ENCODE assay signal across 7 cellular contexts in the genomic region with DNA sequence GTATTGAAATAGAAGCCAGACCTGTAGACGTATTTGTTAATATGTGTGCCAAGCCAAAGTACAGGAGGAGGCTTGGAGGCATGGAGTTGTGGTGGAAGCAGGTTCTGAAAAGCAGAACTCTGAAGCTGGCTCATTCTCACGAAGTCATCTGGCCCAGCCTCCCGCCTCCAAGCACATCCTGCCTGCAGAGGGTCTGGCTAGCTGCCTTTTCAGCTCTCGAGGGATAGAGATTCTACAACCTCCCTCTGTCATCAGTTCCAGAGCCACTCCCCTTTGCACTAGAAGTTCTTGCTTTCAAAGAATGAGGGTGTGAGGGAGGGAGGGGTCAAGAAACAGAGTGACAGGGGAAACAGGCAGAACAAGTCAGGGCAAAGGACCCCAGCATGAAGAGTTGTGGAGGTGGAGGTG.
A peak's percentile ranks its signal among the peaks of the same experiment; 100 is the strongest.
DNase-seq lines count a peak whose midpoint lies in the region; ATAC-seq and TF ChIP-seq lines count a peak whose summit lies in the region.

No MANE protein-coding gene starts in this region.

- H3K27ac ChIP-seq in HCT116 (ENCODE audit: low read depth, low read length) (no peak overlapping the region), tibial artery (no peak overlapping the region)

- CTCF ChIA-PET in HCT116 (lab: Charles Lee) (no interaction called here), activated B cell treated with CpG ODN at 0.5 μM for 24 hours (lab: Charles Lee) (interaction anchor here (1.1 kb wide), 1 partner anchor 138 kb away, joined by 3 read pairs; no protein-coding TSS in a partner anchor)

- H3K9ac ChIP-seq in HCT116 (ENCODE audit: low read length) = no peak overlapping the region

- TF ChIP-seq CTCF in GM06990 (IDR thresholded peaks at IDR 0.05; ENCODE audit: insufficient read depth, low read length, poor library complexity, severe bottlenecking) (no peak), HCT116 (IDR thresholded peaks at IDR 0.05 in 2 of 3, conservative IDR thresholded peaks at IDR 0.05 in 1 of 3; ENCODE audit: borderline replicate concordance in 1 of 3, insufficient read depth in 1 of 3, low read depth in 2 of 3, low read length in 2 of 3) (no peak), activated B cell treated with CpG ODN at 0.5 μM for 24 hours (IDR thresholded peaks at IDR 0.05) (no peak), tibial artery (IDR thresholded peaks at IDR 0.05) (no peak)

- H3K9me2 ChIP-seq in HCT116 (ENCODE audit: insufficient read depth) = no peaks in the 10 kb centered on the region

- H3K27me3 Mint-ChIP-seq in activated B cell treated with CpG ODN at 0.5 μM for 24 hours = no peaks in the 10 kb centered on the region

- H3K27ac Mint-ChIP-seq in activated B cell treated with CpG ODN at 0.5 μM for 24 hours = no peak overlapping the region

- no peaks in the 10 kb centered on the region for H3K9me3 Mint-ChIP-seq in activated B cell treated with CpG ODN at 0.5 μM for 24 hours

- H3K4me1 Mint-ChIP-seq in activated B cell treated with CpG ODN at 0.5 μM for 24 hours = peaks cover 57% of the 10 kb centered on the region

- H3K27me3 ChIP-seq in GM06990 (replicated peaks; ENCODE audit: control insufficient read depth, insufficient read depth, low read length) (no peaks in the 10 kb centered on the region), HCT116 (ENCODE audit: insufficient read depth, low read length) (no peaks in the 10 kb centered on the region), tibial artery (no peaks in the 10 kb centered on the region)

- H3K36me3 Mint-ChIP-seq in activated B cell treated with CpG ODN at 0.5 μM for 24 hours (ENCODE audit: low read depth) = no peaks in the 10 kb centered on the region

- RAD21 ChIA-PET in HCT116 (lab: Charles Lee; ENCODE audit: low non-redundant PET in 1 of 2, low total read pairs in 2 of 2, uncharacterized antibody in 2 of 2, unreplicated experiment in 2 of 2) = no interaction called here

- ATAC-seq in HCT116 (no peak), activated B cell treated with CpG ODN at 0.5 μM for 24 hours (ENCODE audit: low read depth) (peak; percentile 45), GM21737 (IDR thresholded peaks at IDR 0.05; ENCODE audit: unreplicated experiment) (no peak)

- H3K4me3 ChIP-seq in GM06990 (replicated peaks; ENCODE audit: low read depth, low read length) (no peak overlapping the region), HCT116 (replicated peaks in 1 of 2; ENCODE audit: low read depth in 1 of 2, low read length in 2 of 2) (no peak overlapping the region), tibial artery (no peak overlapping the region)

- H3K4me3 Mint-ChIP-seq in activated B cell treated with CpG ODN at 0.5 μM for 24 hours = no peak overlapping the region

- no TSS peak for BruUV-seq in HCT116 (replicated peaks; lab: Mats Ljungman, UMichigan)

- no peaks in the 10 kb centered on the region for H3K79me2 ChIP-seq in HCT116 (ENCODE audit: insufficient read depth, low read length)

- DNase-seq in GM06990 (ENCODE audit: extremely low read depth, insufficient read length) (peak; percentile 32), HCT116 (ENCODE audit: low read depth, low spot score) (no peak), activated B cell treated with CpG ODN at 0.5 μM for 24 hours (no peak), inferior parietal cortex (ENCODE audit: extremely low spot score) (peak; percentile 60), tibial artery (peak; percentile 61 to 76), NCI-H187 treated with DMSO at 0.1 percent for 48 hours (lab: John Stamatoyannopoulos, UW) (no peak)

- H2AFZ ChIP-seq in HCT116 (ENCODE audit: low read depth, low read length, poor library complexity, severe bottlenecking) = no peak overlapping the region

- no peaks in the 10 kb centered on the region for H4K20me1 ChIP-seq in HCT116 (ENCODE audit: insufficient read depth)

- no peak for TF ChIP-seq RAD21 in HCT116 (IDR thresholded peaks at IDR 0.05; ENCODE audit: low read depth)

- H3K4me1 ChIP-seq in HCT116 (ENCODE audit: control insufficient read depth in 1 of 2, insufficient read depth in 2 of 2, low read length in 2 of 2) = peaks cover 15 to 46% of the 10 kb centered on the region in 2 experiments
- peaks cover 0 to 29% (median 14%) of the 10 kb centered on the region in 4 donors for H3K4me1 ChIP-seq in tibial artery

- intact Hi-C loops in HCT116 (cut with micrococcal nuclease) = no loop called here
- intact Hi-C loops in activated B cell treated with CpG ODN at 0.5 μM for 24 hours (cut with micrococcal nuclease) = no loop called here
- intact Hi-C loops in tibial artery (cut with DNase I; ENCODE audit: low total_unique reads) = no loop called here

- H3K4me2 ChIP-seq in HCT116 (ENCODE audit: low read length) = peak overlapping the region; percentile 12; the same call in 1 of the 2 replicates

- no peaks in the 10 kb centered on the region for H3K36me3 ChIP-seq in GM06990 (ENCODE audit: control insufficient read depth, insufficient read depth, low read length)
- H3K36me3 ChIP-seq in HCT116 (ENCODE audit: control insufficient read depth in 1 of 2, insufficient read depth in 2 of 2, low read length in 2 of 2) = no peaks in the 10 kb centered on the region
- no peaks in the 10 kb centered on the region for H3K36me3 ChIP-seq in tibial artery

- no peaks in the 10 kb centered on the region for H3K9me3 ChIP-seq in HCT116 (ENCODE audit: control insufficient read depth in 1 of 2, insufficient read depth in 1 of 2, low read depth in 1 of 2, low read length in 2 of 2)
- H3K9me3 ChIP-seq in tibial artery = no peaks in the 10 kb centered on the region

- POLR2A ChIA-PET in HCT116 (lab: Charles Lee) (no interaction called here), activated B cell treated with CpG ODN at 0.5 μM for 24 hours (lab: Charles Lee) (interaction anchor here (0.6 kb wide), 1 partner anchor 16 kb away, joined by 3 read pairs; no protein-coding TSS in a partner anchor)

- TF ChIP-seq POLR2A in HCT116 (IDR thresholded peaks at IDR 0.05; ENCODE audit: borderline replicate concordance, extremely low read depth, insufficient read depth, insufficient read length) = no peak

TF ChIP-seq in HCT116, 20 proteins besides CTCF, POLR2A, EP300 and RAD21:
- TF ChIP-seq SRF (IDR thresholded peaks at IDR 0.05; ENCODE audit: low read depth) = no peak
- no peak for TF ChIP-seq SIN3A (IDR thresholded peaks at IDR 0.05; ENCODE audit: low read depth)
- no peak for TF ChIP-seq ELF1 (IDR thresholded peaks at IDR 0.05; ENCODE audit: borderline replicate concordance, low read depth)

Comparison
In these comparisons a context has a peak if more than half of its experiments do, and no peak if none do; other contexts are left out.
1. DNase-seq: peak in GM06990 (single experiment), inferior parietal cortex (single experiment) and tibial artery (2 of 2); none in HCT116 (single experiment), activated B cell treated with CpG ODN at 0.5 μM for 24 hours (single experiment) and NCI-H187 treated with DMSO at 0.1 percent for 48 hours (single experiment).